ENCODE assay signal across 15 cellular contexts in the genomic region with DNA sequence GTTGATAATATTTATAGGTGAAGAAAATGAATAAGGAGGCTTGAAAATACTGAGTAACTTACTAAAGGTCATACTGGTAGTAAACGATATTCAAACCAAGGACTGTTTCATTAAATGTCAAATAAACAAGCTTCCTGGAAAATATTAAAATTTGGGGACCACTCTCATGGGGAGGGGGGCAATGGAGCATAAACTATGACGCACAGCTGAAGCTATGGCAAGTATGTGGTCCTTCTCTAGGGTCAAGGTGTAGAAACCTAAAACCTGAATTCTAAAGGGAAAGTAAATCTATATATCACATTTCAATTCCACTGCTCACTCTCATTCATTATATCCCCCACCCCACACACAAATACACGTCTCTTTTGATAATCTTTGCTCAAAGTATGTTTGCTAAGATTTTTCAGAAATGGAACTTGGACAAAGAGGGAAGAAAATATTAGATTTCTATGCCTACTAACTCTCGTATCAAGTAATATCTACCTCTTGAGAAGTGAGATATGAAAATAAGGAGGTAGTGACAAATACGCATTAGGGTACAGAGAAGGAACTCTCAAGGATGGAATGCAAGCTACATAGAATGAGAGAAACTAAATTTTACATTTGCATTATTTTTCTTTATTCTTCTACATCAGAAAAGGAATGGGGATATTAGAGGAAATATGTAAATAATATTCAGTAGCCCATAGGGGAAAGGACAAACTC.
"Had no signal": no experiment of that assay in that cellular context is flagged by ENCODE, and none has a peak within 500 bp of the region (broad histone marks: within the 10 kb centered on the region; RNA-seq: fewer than 3 reads in every experiment).

No MANE protein-coding gene starts in this region.

- H3K4me3 ChIP-seq: lung, psoas muscle had no signal

- H3K27ac ChIP-seq: psoas muscle had no signal

- H3K4me3 Mint-ChIP-seq: immature natural killer cell; naive thymus-derived CD4-positive, alpha-beta T cell; nephron progenitor cell had no signal

- H3K27me3 Mint-ChIP-seq: naive thymus-derived CD4-positive, alpha-beta T cell had no signal

- ATAC-seq: left cardiac atrium; left ventricle myocardium superior; naive thymus-derived CD4-positive, alpha-beta T cell; psoas muscle; sciatic nerve had no signal

- H3K4me1 ChIP-seq: psoas muscle had no signal

- H3K4me1 Mint-ChIP-seq: immature natural killer cell, nephron progenitor cell had no signal

- H3K9me3 ChIP-seq: psoas muscle had no signal

- H3K9me3 Mint-ChIP-seq: immature natural killer cell, nephron progenitor cell had no signal

- DNase-seq: effector memory CD4-positive, alpha-beta T cell; immature natural killer cell; left cardiac atrium; left ventricle myocardium superior; mesendoderm; naive thymus-derived CD4-positive, alpha-beta T cell; nephron progenitor cell; psoas muscle; retina; stimulated activated CD4-positive, alpha-beta T cell treated with anti-CD3 and anti-CD28 coated beads, Interleukin-2, amount 100 ng/mL, for 24 hours; stimulated activated CD4-positive, alpha-beta T cell treated with anti-CD3 and anti-CD28 coated beads, Interleukin-4, amount 100 ng/mL, for 4 hours; stimulated activated naive CD4-positive, alpha-beta T cell treated with Interleukin-2 at 50 U/mL for 16 hours; trophoblast cell had no signal
